In the genomic region with DNA sequence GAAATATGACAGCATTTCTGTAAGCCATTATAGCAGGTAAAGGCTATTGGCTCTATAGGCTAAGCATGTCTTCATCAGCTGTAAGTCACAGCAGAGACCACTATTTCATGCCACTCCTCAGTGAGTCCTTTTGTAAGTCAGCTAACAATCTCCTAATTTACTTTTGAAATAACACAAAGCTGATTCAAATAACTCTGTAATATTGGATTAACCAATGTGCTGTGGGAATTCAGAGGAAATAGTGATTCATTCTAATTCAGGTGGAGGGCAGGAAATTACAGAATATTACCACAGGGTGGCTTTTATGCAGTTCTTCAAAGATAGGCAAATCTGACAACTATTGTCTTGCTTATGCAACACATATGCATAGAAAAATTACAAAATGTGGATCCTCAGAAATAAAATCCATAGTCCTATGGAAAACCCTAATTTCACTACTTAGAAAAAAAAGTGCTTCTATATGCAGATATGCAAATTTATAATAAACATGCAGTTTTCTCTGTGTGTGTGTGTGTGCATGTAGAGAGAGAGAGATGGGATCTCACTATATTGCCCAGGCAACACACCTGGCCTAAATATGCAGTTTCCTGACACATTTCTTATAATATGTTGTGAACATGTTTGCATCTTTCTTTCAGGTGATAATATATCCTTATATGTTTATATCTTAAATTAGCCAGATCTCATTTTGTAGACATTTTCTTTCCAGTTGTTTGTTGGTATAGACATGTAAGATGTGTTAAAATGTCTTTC, we compare ENCODE assay signal across 13 cellular contexts. TPM values are rescaled to one million over a fixed set of nuclear protein-coding genes. Genes with fewer than 3 reads are reported as not detected.
DNase-seq lines count a peak whose midpoint lies in the region; ATAC-seq and TF ChIP-seq lines count a peak whose summit lies in the region.
"Had no signal": no experiment of that assay in that cellular context is flagged by ENCODE, and none has a peak within 500 bp of the region (broad histone marks: within the 10 kb centered on the region; RNA-seq: fewer than 3 reads in every experiment).

No MANE protein-coding gene starts in this region.

- no peak overlapping the region for H3K27ac Mint-ChIP-seq in activated CD8-positive, alpha-beta T cell treated with anti-CD3 and anti-CD28 coated beads for 36 hours
- H3K27ac Mint-ChIP-seq in activated CD8-positive, alpha-beta T cell treated with anti-CD3 and anti-CD28 coated beads, Interleukin-2, amount 10 ng/mL, durations not matched to agents 7 days and 5 days: no peak overlapping the region
- H3K27ac Mint-ChIP-seq: activated T-helper 1 cell treated with anti-CD3 and anti-CD28 coated beads, Interleukin-12 subunit alpha, Interleukin-12 subunit beta, Interleukin-2, Interleukin-4 antibody, amounts not matched to agents 30 ng/mL and 10 ng/mL and 1 ng/mL, durations not matched to agents 14 hours and 24 hours and 36 hours had no signal

- POLR2A ChIA-PET in activated CD8-positive, alpha-beta T cell treated with anti-CD3 and anti-CD28 coated beads for 36 hours (lab: Charles Lee): no interaction called here
- POLR2A ChIA-PET in activated CD8-positive, alpha-beta T cell treated with anti-CD3 and anti-CD28 coated beads, Interleukin-2, amount 10 ng/mL, durations not matched to agents 7 days and 5 days (lab: Charles Lee): no interaction called here

- peak; percentile 60 for ATAC-seq in activated CD8-positive, alpha-beta T cell treated with anti-CD3 and anti-CD28 coated beads for 36 hours
- ATAC-seq in activated CD8-positive, alpha-beta T cell treated with anti-CD3 and anti-CD28 coated beads, Interleukin-2, amount 10 ng/mL, durations not matched to agents 7 days and 5 days: no peak
- ATAC-seq in stimulated activated naive CD8-positive, alpha-beta T cell treated with anti-CD3 and anti-CD28 coated beads, Interleukin-15, Interleukin-2, amounts not matched to agents 100 U/mL and 50 U/mL, for 24 hours: peak; percentile 55
- no peak for ATAC-seq in HG03280 (IDR thresholded peaks at IDR 0.05; ENCODE audit: unreplicated experiment)
- no peak for ATAC-seq in GM18502 (IDR thresholded peaks at IDR 0.05; ENCODE audit: poor library complexity, unreplicated experiment)

- no peaks in the 10 kb centered on the region for H3K4me1 Mint-ChIP-seq in activated CD8-positive, alpha-beta T cell treated with anti-CD3 and anti-CD28 coated beads for 36 hours (ENCODE audit: low read depth)
- H3K4me1 Mint-ChIP-seq in activated CD8-positive, alpha-beta T cell treated with anti-CD3 and anti-CD28 coated beads, Interleukin-2, amount 10 ng/mL, durations not matched to agents 7 days and 5 days (ENCODE audit: low read depth): no peaks in the 10 kb centered on the region

- peaks cover 1% of the 10 kb centered on the region for H3K27me3 Mint-ChIP-seq in activated CD8-positive, alpha-beta T cell treated with anti-CD3 and anti-CD28 coated beads for 36 hours
- H3K27me3 Mint-ChIP-seq in activated CD8-positive, alpha-beta T cell treated with anti-CD3 and anti-CD28 coated beads, Interleukin-2, amount 10 ng/mL, durations not matched to agents 7 days and 5 days (ENCODE audit: low read depth): peaks cover 7% of the 10 kb centered on the region

- CTCF ChIA-PET in activated CD8-positive, alpha-beta T cell treated with anti-CD3 and anti-CD28 coated beads for 36 hours (lab: Charles Lee): interaction anchor here (1.0 kb wide), 1 partner anchor 32 kb away, joined by 3 read pairs; no protein-coding TSS in a partner anchor
- CTCF ChIA-PET in activated CD8-positive, alpha-beta T cell treated with anti-CD3 and anti-CD28 coated beads, Interleukin-2, amount 10 ng/mL, durations not matched to agents 7 days and 5 days (lab: Charles Lee): interaction anchor here (1.1 to 1.4 kb wide), 2 partner anchors 35 to 136 kb away, joined by 3 to 5 read pairs; no protein-coding TSS in a partner anchor

- no peak for TF ChIP-seq CTCF in activated CD8-positive, alpha-beta T cell treated with anti-CD3 and anti-CD28 coated beads for 36 hours (IDR thresholded peaks at IDR 0.05)

- no peak for DNase-seq in activated CD8-positive, alpha-beta T cell treated with anti-CD3 and anti-CD28 coated beads for 36 hours
- no peak for DNase-seq in activated CD8-positive, alpha-beta T cell treated with anti-CD3 and anti-CD28 coated beads, Interleukin-2, amount 10 ng/mL, durations not matched to agents 7 days and 5 days
- DNase-seq in NOMO-1 treated with dmso at 0.1 percent for 144 hours (lab: John Stamatoyannopoulos, UW; ENCODE audit: unreplicated experiment) (peak; percentile 2), dermis blood vessel endothelial cell (peak; percentile 78), COLO668 (lab: John Stamatoyannopoulos, UW; ENCODE audit: unreplicated experiment) (no peak)
- no peak for DNase-seq in stimulated activated naive CD8-positive, alpha-beta T cell treated with anti-CD3 and anti-CD28 coated beads, Interleukin-15, Interleukin-2, amounts not matched to agents 100 U/mL and 50 U/mL, for 24 hours
- DNase-seq: H7; NCI-H1048; stimulated activated CD8-positive, alpha-beta memory T cell treated with anti-CD3 and anti-CD28 coated beads, Interleukin-4, amount 100 ng/mL, for 48 hours had no signal

- H3K36me3 Mint-ChIP-seq in activated CD8-positive, alpha-beta T cell treated with anti-CD3 and anti-CD28 coated beads for 36 hours (ENCODE audit: low read depth): no peaks in the 10 kb centered on the region
- H3K36me3 Mint-ChIP-seq in activated CD8-positive, alpha-beta T cell treated with anti-CD3 and anti-CD28 coated beads, Interleukin-2, amount 10 ng/mL, durations not matched to agents 7 days and 5 days (ENCODE audit: low read depth): no peaks in the 10 kb centered on the region

- intact Hi-C loops in activated CD8-positive, alpha-beta T cell treated with anti-CD3 and anti-CD28 coated beads for 36 hours (cut with micrococcal nuclease): no loop called here

- no peaks in the 10 kb centered on the region for H3K9me3 Mint-ChIP-seq in activated CD8-positive, alpha-beta T cell treated with anti-CD3 and anti-CD28 coated beads for 36 hours
- no peaks in the 10 kb centered on the region for H3K9me3 Mint-ChIP-seq in activated CD8-positive, alpha-beta T cell treated with anti-CD3 and anti-CD28 coated beads, Interleukin-2, amount 10 ng/mL, durations not matched to agents 7 days and 5 days (ENCODE audit: insufficient read depth)
- H3K9me3 Mint-ChIP-seq: activated T-helper 1 cell treated with anti-CD3 and anti-CD28 coated beads, Interleukin-12 subunit alpha, Interleukin-12 subunit beta, Interleukin-2, Interleukin-4 antibody, amounts not matched to agents 30 ng/mL and 10 ng/mL and 1 ng/mL, durations not matched to agents 14 hours and 24 hours and 36 hours had no signal

- H3K4me3 Mint-ChIP-seq in activated CD8-positive, alpha-beta T cell treated with anti-CD3 and anti-CD28 coated beads for 36 hours: no peak overlapping the region
- no peak overlapping the region for H3K4me3 Mint-ChIP-seq in activated CD8-positive, alpha-beta T cell treated with anti-CD3 and anti-CD28 coated beads, Interleukin-2, amount 10 ng/mL, durations not matched to agents 7 days and 5 days
- H3K4me3 Mint-ChIP-seq: activated T-helper 1 cell treated with anti-CD3 and anti-CD28 coated beads, Interleukin-12 subunit alpha, Interleukin-12 subunit beta, Interleukin-2, Interleukin-4 antibody, amounts not matched to agents 30 ng/mL and 10 ng/mL and 1 ng/mL, durations not matched to agents 14 hours and 24 hours and 36 hours had no signal

RNA-seq across cellular contexts. Expression of gene SMIM28, which starts 4.8 kb away (rescaled TPM):
- not detected for total RNA-seq in activated CD8-positive, alpha-beta T cell treated with anti-CD3 and anti-CD28 coated beads for 36 hours
- not detected for total RNA-seq in activated CD8-positive, alpha-beta T cell treated with anti-CD3 and anti-CD28 coated beads, Interleukin-2, amount 10 ng/mL, durations not matched to agents 7 days and 5 days
- total RNA-seq in dermis blood vessel endothelial cell: not detected in 2 replicates
- total RNA-seq: activated T-helper 1 cell treated with anti-CD3 and anti-CD28 coated beads, Interleukin-12 subunit alpha, Interleukin-12 subunit beta, Interleukin-2, Interleukin-4 antibody, amounts not matched to agents 30 ng/mL and 10 ng/mL and 1 ng/mL, durations not matched to agents 14 hours and 24 hours and 36 hours; hepatocyte had no signal

RNA-seq across cellular contexts. Expression of gene HEBP2, which starts 31.1 kb away (rescaled TPM):
- total RNA-seq in activated CD8-positive, alpha-beta T cell treated with anti-CD3 and anti-CD28 coated beads for 36 hours: 10 to 100 TPM; 28.2 to 28.7 TPM
- total RNA-seq in activated CD8-positive, alpha-beta T cell treated with anti-CD3 and anti-CD28 coated beads, Interleukin-2, amount 10 ng/mL, durations not matched to agents 7 days and 5 days: 10 to 100 TPM; 40.8 to 43.5 TPM
- total RNA-seq in dermis blood vessel endothelial cell: 35.8 and 46.3 TPM in 2 replicates

Comparison
In these comparisons a context has a peak if more than half of its experiments do, and no peak if none do; other contexts are left out.
1. ATAC-seq: peak in activated CD8-positive, alpha-beta T cell treated with anti-CD3 and anti-CD28 coated beads for 36 hours (single experiment) and stimulated activated naive CD8-positive, alpha-beta T cell treated with anti-CD3 and anti-CD28 coated beads, Interleukin-15, Interleukin-2, amounts not matched to agents 100 U/mL and 50 U/mL, for 24 hours (single experiment); none in activated CD8-positive, alpha-beta T cell treated with anti-CD3 and anti-CD28 coated beads, Interleukin-2, amount 10 ng/mL, durations not matched to agents 7 days and 5 days (single experiment), HG03280 (single experiment) and GM18502 (single experiment).
2. DNase-seq: peak in NOMO-1 treated with dmso at 0.1 percent for 144 hours (single experiment) and dermis blood vessel endothelial cell (single experiment); none in activated CD8-positive, alpha-beta T cell treated with anti-CD3 and anti-CD28 coated beads for 36 hours (single experiment), activated CD8-positive, alpha-beta T cell treated with anti-CD3 and anti-CD28 coated beads, Interleukin-2, amount 10 ng/mL, durations not matched to agents 7 days and 5 days (single experiment), stimulated activated naive CD8-positive, alpha-beta T cell treated with anti-CD3 and anti-CD28 coated beads, Interleukin-15, Interleukin-2, amounts not matched to agents 100 U/mL and 50 U/mL, for 24 hours (single experiment) and COLO668 (single experiment).